ENCODE assay signal across 8 cellular contexts in the genomic region with DNA sequence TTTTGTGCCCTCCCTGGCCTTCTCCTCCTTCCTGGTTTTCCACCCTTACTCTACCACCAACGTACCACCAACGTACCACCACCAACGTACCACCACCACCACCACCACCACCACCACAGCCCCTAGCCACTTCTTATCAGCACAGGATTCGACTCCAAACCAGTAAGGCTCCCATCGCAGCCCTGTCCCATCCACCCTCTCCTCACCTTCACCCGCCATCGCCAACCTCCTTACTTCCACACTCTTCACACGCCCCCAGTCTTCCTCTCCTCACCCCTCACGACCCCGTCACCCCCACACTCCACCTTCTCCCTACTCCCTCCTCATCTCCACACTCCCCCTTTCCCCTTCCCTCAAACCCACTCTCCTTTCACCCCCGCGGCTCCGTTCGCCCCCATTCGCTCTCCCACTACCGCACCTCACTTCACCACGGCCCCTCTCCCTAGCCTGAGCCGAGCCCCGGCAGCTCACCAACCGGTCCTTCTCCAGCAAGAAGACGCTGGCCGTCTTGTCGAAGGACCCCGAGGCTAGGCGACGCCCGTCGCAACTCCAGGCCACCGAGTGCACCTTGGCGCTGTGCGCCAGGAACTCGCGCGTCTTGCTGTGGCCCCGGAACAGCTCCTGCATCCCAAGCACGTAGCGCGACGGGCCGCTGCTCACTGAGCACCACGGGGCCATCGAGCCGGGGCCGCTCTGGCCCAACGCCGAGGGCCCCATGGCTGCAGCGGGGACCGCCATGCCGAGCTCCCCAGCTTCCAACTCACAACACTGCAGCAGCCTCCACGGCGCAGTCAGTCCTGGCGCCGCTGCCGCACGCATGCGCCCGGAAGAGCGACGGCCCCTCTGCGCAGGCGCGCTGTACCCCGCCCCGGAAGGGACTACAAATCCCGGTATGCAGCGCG. TPM values are rescaled to one million over a fixed set of nuclear protein-coding genes. Genes with fewer than 3 reads are reported as not detected.
DNase-seq lines count a peak whose midpoint lies in the region; ATAC-seq, FAIRE-seq and TF ChIP-seq lines count a peak whose summit lies in the region.
"Not testable (repeated sequence)": the region's sequence is repeated elsewhere in the genome, so short reads cannot be mapped to it uniquely, and the experiment has no call there.

A gene with protein sequence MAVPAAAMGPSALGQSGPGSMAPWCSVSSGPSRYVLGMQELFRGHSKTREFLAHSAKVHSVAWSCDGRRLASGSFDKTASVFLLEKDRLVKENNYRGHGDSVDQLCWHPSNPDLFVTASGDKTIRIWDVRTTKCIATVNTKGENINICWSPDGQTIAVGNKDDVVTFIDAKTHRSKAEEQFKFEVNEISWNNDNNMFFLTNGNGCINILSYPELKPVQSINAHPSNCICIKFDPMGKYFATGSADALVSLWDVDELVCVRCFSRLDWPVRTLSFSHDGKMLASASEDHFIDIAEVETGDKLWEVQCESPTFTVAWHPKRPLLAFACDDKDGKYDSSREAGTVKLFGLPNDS (minus strand): TSS at position 845 of the 902 bp plus-strand sequence. CDS start 107 bp downstream, at position 738.

- H3K27me3 Mint-ChIP-seq in memory B cell, result not testable (repeated sequence)

- CTCF ChIA-PET in A673 (lab: Charles Lee), result not testable (repeated sequence)

- intact Hi-C loops in A673 (cut with micrococcal nuclease; ENCODE audit: unreplicated experiment), result not testable (repeated sequence)

- H3K4me3 Mint-ChIP-seq in memory B cell, result peak within 1 kb of the TSS; percentile 95

- POLR2A ChIA-PET in A673 (lab: Charles Lee; ENCODE audit: low non-redundant PET), result not testable (repeated sequence)

- H3K36me3 ChIP-seq in A673 (ENCODE audit: insufficient read depth, low read length, poor library complexity, severe bottlenecking), result not testable (repeated sequence)

- ATAC-seq in GM19025 (IDR thresholded peaks at IDR 0.05; ENCODE audit: low read depth, unreplicated experiment), result peak; percentile 99
- ATAC-seq in HG03045 (IDR thresholded peaks at IDR 0.05; ENCODE audit: unreplicated experiment), result peak; percentile 98
- ATAC-seq in memory B cell (ENCODE audit: low read depth), result peak; percentile 94

- BruUV-seq in A673 (replicated peaks; lab: Mats Ljungman, UMichigan), result not testable (repeated sequence)

- H3K27ac Mint-ChIP-seq in memory B cell, result peak within 1 kb of the TSS; percentile 93

- TF ChIP-seq CTCF in A673 (conservative IDR thresholded peaks at IDR 0.05; ENCODE audit: low read depth, low read length), result not testable (repeated sequence)

- not testable (repeated sequence) for H3K36me3 Mint-ChIP-seq in memory B cell

- not testable (repeated sequence) for H3K27ac ChIP-seq in A673 (ENCODE audit: low read depth, low read length, poor library complexity, severe bottlenecking); epithelial cell of prostate

- not testable (repeated sequence) for H3K4me1 ChIP-seq in A673 (ENCODE audit: insufficient read depth, low read length, poor library complexity, severe bottlenecking)

- not testable (repeated sequence) for H3K9me3 Mint-ChIP-seq in memory B cell

- FAIRE-seq in RCC 7860 (lab: Jason Lieb, UNC), result peak; percentile 32

- peak within 1 kb of the TSS; percentile 51 for H3K4me3 ChIP-seq in A673 (ENCODE audit: low read depth, low read length, poor library complexity, severe bottlenecking)

- H3K9me3 ChIP-seq in A673 (ENCODE audit: low read depth, low read length, poor library complexity, severe bottlenecking), result not testable (repeated sequence)

- DNase-seq in A673 (ENCODE audit: low spot score) (peak; percentile 70), RCC 7860 (ENCODE audit: low spot score) (peak; percentile 56), activated T-helper 1 cell treated with Interleukin-2 at 50 U/mL for 16 hours (ENCODE audit: low read depth) (peak; percentile 76), epithelial cell of prostate (ENCODE audit: low read depth, low spot score) (peak; percentile 18), memory B cell (ENCODE audit: low spot score in 2 of 2) (peak; percentile 73 to 77)
- peak; percentile 13 to 64 (median 40) for DNase-seq in stimulated activated CD4-positive, alpha-beta T cell treated with anti-CD3 and anti-CD28 coated beads, Interleukin-1b, Interleukin-23, amount 100 ng/mL, for 24 hours (ENCODE audit: low read depth in 4 of 4, low spot score in 1 of 4)

- not testable (repeated sequence) for H3K4me1 Mint-ChIP-seq in memory B cell

- not testable (repeated sequence) for H3K27me3 ChIP-seq in A673 (replicated peaks; ENCODE audit: insufficient read depth, low read depth, low read length, poor library complexity)

RNA-seq across cellular contexts. Expression of the gene that starts here (rescaled TPM):
- total RNA-seq in A673 (2021), result 63.0 and 67.0 TPM in 2 replicates

Comparison
In these comparisons a context has a peak if more than half of its experiments do, and no peak if none do; other contexts are left out.
1. DNase-seq: peak in every context shown above with its lines; median percentile 76 in activated T-helper 1 cell treated with Interleukin-2 at 50 U/mL for 16 hours; 75 in memory B cell; 70 in A673; 56 in RCC 7860; 40 in stimulated activated CD4-positive, alpha-beta T cell treated with anti-CD3 and anti-CD28 coated beads, Interleukin-1b, Interleukin-23, amount 100 ng/mL, for 24 hours; 18 in epithelial cell of prostate.